In the genomic region with DNA sequence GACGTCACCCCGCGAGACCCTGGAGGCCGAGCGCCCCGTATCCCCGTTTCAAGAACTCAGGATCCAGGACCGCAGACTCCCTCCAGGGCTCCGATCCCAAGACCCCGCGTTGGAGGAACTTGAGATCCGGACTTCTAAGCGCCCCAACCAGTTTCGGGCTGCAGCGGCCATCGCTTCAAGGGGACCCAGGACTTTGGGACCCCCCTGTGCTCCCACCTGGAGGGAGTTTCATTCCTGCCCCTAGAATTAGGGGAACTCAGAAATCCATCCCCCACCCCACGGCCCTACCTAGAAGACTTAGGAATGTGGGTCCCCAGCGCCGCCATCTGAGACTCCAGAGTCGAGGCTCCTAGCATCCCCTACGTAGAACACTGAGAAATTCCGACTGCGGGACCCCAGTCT, we compare ENCODE assay signal across 8 cellular contexts. TPM values are rescaled to one million over a fixed set of nuclear protein-coding genes. Genes with fewer than 3 reads are reported as not detected.
DNase-seq lines count a peak whose midpoint lies in the region; ATAC-seq and TF ChIP-seq lines count a peak whose summit lies in the region.

No MANE protein-coding gene starts in this region.

- H3K27ac Mint-ChIP-seq in brain, result peak overlapping the region in 4 of 5 experiments; percentile 83 to 97 (median 92)
- peak overlapping the region; percentile 91 for H3K27ac Mint-ChIP-seq in mesothelial cell of epicardium

- H3K27ac ChIP-seq in right atrium auricular region, result peak overlapping the region; percentile 99 to 100
- H3K27ac ChIP-seq in vagina, result peak overlapping the region; percentile 100

- DNase-seq in right atrium auricular region (ENCODE audit: low spot score), result no peak
- no peak for DNase-seq in Right ventricle myocardium inferior (ENCODE audit: missing footprints)
- peak in 1 of 2 experiments; percentile 63 for DNase-seq in mesothelial cell of epicardium (ENCODE audit: low spot score in 2 of 2, unreplicated experiment in 2 of 2)
- DNase-seq in vagina (ENCODE audit: extremely low spot score in 2 of 2), result peak in 1 of 2 donors; percentile 95
- no peak for DNase-seq in NCI-H2171 treated with DMSO at 0.1 percent for 48 hours (lab: John Stamatoyannopoulos, UW)
- no peak for DNase-seq in SK-N-DZ (ENCODE audit: low spot score)

- H3K9me3 ChIP-seq in right atrium auricular region, result no peaks in the 10 kb centered on the region
- H3K9me3 ChIP-seq in vagina, result no peaks in the 10 kb centered on the region

- ATAC-seq in Right ventricle myocardium inferior (no peak), GM18868 (IDR thresholded peaks at IDR 0.05; ENCODE audit: unreplicated experiment) (no peak)

- peak; percentile 7 to 20 for TF ChIP-seq CTCF in right atrium auricular region (IDR thresholded peaks at IDR 0.05)
- TF ChIP-seq CTCF in brain (conservative IDR thresholded peaks at IDR 0.05), result peak; percentile 52 to 78
- peak; percentile 38 for TF ChIP-seq CTCF in mesothelial cell of epicardium (IDR thresholded peaks at IDR 0.05; ENCODE audit: unreplicated experiment)
- no peak for TF ChIP-seq CTCF in vagina (IDR thresholded peaks at IDR 0.05)

- H3K27me3 Mint-ChIP-seq in brain (peaks cover 47% of the 10 kb centered on the region), mesothelial cell of epicardium (ENCODE audit: low read depth) (peaks cover 1% of the 10 kb centered on the region)

- H3K4me1 Mint-ChIP-seq in brain (peaks cover 62% of the 10 kb centered on the region), mesothelial cell of epicardium (peaks cover 46% of the 10 kb centered on the region)

- H3K27me3 ChIP-seq in right atrium auricular region, result no peaks in the 10 kb centered on the region
- no peaks in the 10 kb centered on the region for H3K27me3 ChIP-seq in vagina

- H3K4me3 ChIP-seq in right atrium auricular region (peak overlapping the region; percentile 86 to 91), vagina (peak overlapping the region; percentile 92 to 97)

- intact Hi-C loops in Right ventricle myocardium inferior (cut with DNase I) (loop anchor here (1.0 to 5.0 kb wide), 4 partner anchors 10 to 286 kb away; partner anchors contain the start of genes PAK4, RPS16 and SAMD4B), vagina (cut with DNase I) (loop anchor here (5.0 kb wide), 1 partner anchor 71 kb away; the partner anchor contains the start of gene SAMD4B)

- H3K4me3 Mint-ChIP-seq in brain (peak overlapping the region; percentile 91 to 99 (median 94)), mesothelial cell of epicardium (peak overlapping the region; percentile 94)

- TF ChIP-seq POLR2A in vagina (IDR thresholded peaks at IDR 0.05), result no peak

- peaks cover 0 to 42% of the 10 kb centered on the region in 2 donors for H3K4me1 ChIP-seq in right atrium auricular region
- peaks cover 55% of the 10 kb centered on the region for H3K4me1 ChIP-seq in vagina

- peaks cover 28% of the 10 kb centered on the region for H3K36me3 ChIP-seq in right atrium auricular region
- H3K36me3 ChIP-seq in vagina, result peaks cover 6 to 24% of the 10 kb centered on the region in 2 donors

- H3K9me3 Mint-ChIP-seq in brain (peaks cover 0 to 7% (median 0%) of the 10 kb centered on the region in 5 experiments), mesothelial cell of epicardium (no peaks in the 10 kb centered on the region)

- H3K36me3 Mint-ChIP-seq in brain (peaks cover 22% of the 10 kb centered on the region), mesothelial cell of epicardium (peaks cover 7% of the 10 kb centered on the region)

RNA-seq across cellular contexts. Expression of gene PLEKHG2, which starts 0.4 kb away (rescaled TPM):
- total RNA-seq in right atrium auricular region, result 10 to 100 TPM in 1 of 2 donors, 1 to 10 TPM in 1; 7.5 to 12.0 TPM
- total RNA-seq in Right ventricle myocardium inferior, result 10.4 TPM
- 28.8 TPM for polyA plus RNA-seq in brain (ENCODE audit: insufficient read depth, low read depth, low replicate concordance)
- total RNA-seq in mesothelial cell of epicardium, result 160 to 172 TPM (median 164 TPM) in 3 replicates
- total RNA-seq in vagina, result 18.9 TPM
- 6.1 and 6.7 TPM in 2 replicates for polyA plus RNA-seq in SK-N-DZ (2014; cell fraction: cytosol; rRNA removed)
- 45.7 and 55.9 TPM in 2 replicates for polyA plus RNA-seq in SK-N-DZ (2014; cell fraction: nucleus; rRNA removed)

RNA-seq across cellular contexts. Expression of gene ZFP36, which starts 6.2 kb away (rescaled TPM):
- total RNA-seq in right atrium auricular region (100 to 1,000 TPM; 107 to 202 TPM), Right ventricle myocardium inferior (48.7 TPM), mesothelial cell of epicardium (111 to 113 TPM (median 111 TPM) in 3 replicates), vagina (631 TPM)
- 20.6 TPM for polyA plus RNA-seq in brain (ENCODE audit: insufficient read depth, low read depth, low replicate concordance)
- polyA plus RNA-seq in SK-N-DZ (2014; cell fraction: cytosol; rRNA removed), result 0.05 and 0.12 TPM in 2 replicates
- polyA plus RNA-seq in SK-N-DZ (2014; cell fraction: nucleus; rRNA removed), result 0.25 and 3.2 TPM in 2 replicates

RNA-seq across cellular contexts. Expression of gene MED29, which starts 21.7 kb away (rescaled TPM):
- 10 to 100 TPM; 29.9 to 32.3 TPM for total RNA-seq in right atrium auricular region
- total RNA-seq in Right ventricle myocardium inferior, result 21.8 TPM
- polyA plus RNA-seq in brain (ENCODE audit: insufficient read depth, low read depth, low replicate concordance), result 71.5 TPM
- 35.6 to 39.2 TPM (median 36.1 TPM) in 3 replicates for total RNA-seq in mesothelial cell of epicardium
- 37.8 TPM for total RNA-seq in vagina
- polyA plus RNA-seq in SK-N-DZ (2014; cell fraction: cytosol; rRNA removed), result 22.6 and 23.4 TPM in 2 replicates
- 5.6 and 6.3 TPM in 2 replicates for polyA plus RNA-seq in SK-N-DZ (2014; cell fraction: nucleus; rRNA removed)

RNA-seq across cellular contexts. Expression of gene PAF1, which starts 22.0 kb away (rescaled TPM):
- total RNA-seq in right atrium auricular region, result 10 to 100 TPM; 34.8 to 54.3 TPM
- 34.5 TPM for total RNA-seq in Right ventricle myocardium inferior
- polyA plus RNA-seq in brain (ENCODE audit: insufficient read depth, low read depth, low replicate concordance), result 92.9 TPM
- total RNA-seq in mesothelial cell of epicardium, result 41.4 to 47.8 TPM (median 42.9 TPM) in 3 replicates
- total RNA-seq in vagina, result 70.2 TPM
- polyA plus RNA-seq in SK-N-DZ (2014; cell fraction: cytosol; rRNA removed), result 22.7 and 24.5 TPM in 2 replicates
- polyA plus RNA-seq in SK-N-DZ (2014; cell fraction: nucleus; rRNA removed), result 20.1 and 24.0 TPM in 2 replicates

RNA-seq across cellular contexts. Expression of gene RPS16, which starts 22.9 kb away (rescaled TPM):
- total RNA-seq in right atrium auricular region (1,000 to 10,000 TPM; 1,032 to 1,330 TPM), Right ventricle myocardium inferior (1,258 TPM), mesothelial cell of epicardium (1,616 to 1,722 TPM (median 1,707 TPM) in 3 replicates), vagina (3,724 TPM)
- 2,932 TPM for polyA plus RNA-seq in brain (ENCODE audit: insufficient read depth, low read depth, low replicate concordance)
- polyA plus RNA-seq in SK-N-DZ (2014; cell fraction: cytosol; rRNA removed), result 33.7 and 54.4 TPM in 2 replicates
- 34.5 and 39.1 TPM in 2 replicates for polyA plus RNA-seq in SK-N-DZ (2014; cell fraction: nucleus; rRNA removed)

Comparison
In these comparisons a context has a peak if more than half of its experiments do, and no peak if none do; other contexts are left out.
1. CTCF ChIP-seq: peak in right atrium auricular region (2 of 2), brain (2 of 2) and mesothelial cell of epicardium (single experiment); none in vagina (0 of 3).